ENCODE assay signal across 28 cellular contexts in genomic region chrX:724256-724655, GRCh38.
DNase-seq lines count a peak whose midpoint lies in the region; ATAC-seq and TF ChIP-seq lines count a peak whose summit lies in the region.
"Had no signal": no experiment of that assay in that cellular context is flagged by ENCODE, and none has a peak within 500 bp of the region (broad histone marks: within the 10 kb centered on the region; RNA-seq: fewer than 3 reads in every experiment).

No MANE protein-coding gene starts in this region.

- peaks cover 4% of the 10 kb centered on the region for H3K36me3 Mint-ChIP-seq in activated naive CD8-positive, alpha-beta T cell treated with anti-CD3 and anti-CD28 coated beads, Interleukin-2, amount 50 U/mL, for 24 hours (ENCODE audit: low read depth)
- no peaks in the 10 kb centered on the region for H3K36me3 Mint-ChIP-seq in activated naive CD8-positive, alpha-beta T cell treated with anti-CD3 and anti-CD28 coated beads for 36 hours

- no peaks in the 10 kb centered on the region for H3K27me3 ChIP-seq in RWPE2 (ENCODE audit: insufficient read depth, poor library complexity, severe bottlenecking)
- H3K27me3 ChIP-seq: ovary, testis, uterus had no signal

- H3K4me1 Mint-ChIP-seq in activated naive CD8-positive, alpha-beta T cell treated with anti-CD3 and anti-CD28 coated beads, Interleukin-2, amount 50 U/mL, for 24 hours: no peaks in the 10 kb centered on the region
- no peaks in the 10 kb centered on the region for H3K4me1 Mint-ChIP-seq in activated naive CD8-positive, alpha-beta T cell treated with anti-CD3 and anti-CD28 coated beads for 36 hours
- H3K4me1 Mint-ChIP-seq: activated CD4-positive, alpha-beta T cell treated with anti-CD3 and anti-CD28 coated beads, Interleukin-2, amount 10 ng/mL, durations not matched to agents 24 days and 14 days; immature natural killer cell; nephron had no signal

- H3K27me3 Mint-ChIP-seq in activated naive CD8-positive, alpha-beta T cell treated with anti-CD3 and anti-CD28 coated beads, Interleukin-2, amount 50 U/mL, for 24 hours: no peaks in the 10 kb centered on the region
- H3K27me3 Mint-ChIP-seq in activated naive CD8-positive, alpha-beta T cell treated with anti-CD3 and anti-CD28 coated beads for 36 hours: no peaks in the 10 kb centered on the region
- H3K27me3 Mint-ChIP-seq: activated CD4-positive, alpha-beta T cell treated with anti-CD3 and anti-CD28 coated beads, Interleukin-2, amount 10 ng/mL, durations not matched to agents 24 days and 14 days had no signal

- peak overlapping the region; percentile 22 for H3K27ac Mint-ChIP-seq in activated naive CD8-positive, alpha-beta T cell treated with anti-CD3 and anti-CD28 coated beads, Interleukin-2, amount 50 U/mL, for 24 hours
- H3K27ac Mint-ChIP-seq in activated naive CD8-positive, alpha-beta T cell treated with anti-CD3 and anti-CD28 coated beads for 36 hours: no peak overlapping the region
- H3K27ac Mint-ChIP-seq: activated CD4-positive, alpha-beta T cell treated with anti-CD3 and anti-CD28 coated beads, Interleukin-2, amount 10 ng/mL, durations not matched to agents 24 days and 14 days; activated T-cell treated with anti-CD3 and anti-CD28 coated beads, Interleukin-2, amount 50 U/mL, for 72 hours; nephron had no signal

- no peak overlapping the region for H3K27ac ChIP-seq in RWPE2 (ENCODE audit: poor library complexity, severe bottlenecking)
- H3K27ac ChIP-seq: dorsolateral prefrontal cortex, ovary, skin epidermis, testis, uterus had no signal

- no peaks in the 10 kb centered on the region for H3K36me3 ChIP-seq in RWPE2 (ENCODE audit: low read depth)
- H3K36me3 ChIP-seq: ovary, uterus had no signal

- no peak for DNase-seq in activated naive CD8-positive, alpha-beta T cell treated with anti-CD3 and anti-CD28 coated beads, Interleukin-2, amount 50 U/mL, for 24 hours
- DNase-seq in activated naive CD8-positive, alpha-beta T cell treated with anti-CD3 and anti-CD28 coated beads for 36 hours: no peak
- no peak for DNase-seq in RWPE2 (ENCODE audit: low spot score)
- peak; percentile 17 for DNase-seq in foreskin melanocyte
- no peak for DNase-seq in left colon
- DNase-seq in stimulated activated CD4-positive, alpha-beta T cell treated with anti-CD3 and anti-CD28 coated beads, Interleukin-12 subunit alpha, Interleukin-12 subunit beta, amount 100 ng/mL, for 4 hours: no peak
- DNase-seq in HCEC 1CT: no peak
- DNase-seq: activated CD4-positive, alpha-beta T cell treated with anti-CD3 and anti-CD28 coated beads, Interleukin-2, amount 10 ng/mL, durations not matched to agents 24 days and 14 days; activated naive CD4-positive, alpha-beta T cell; activated T-cell treated with anti-CD3 and anti-CD28 coated beads, Interleukin-2, amount 50 U/mL, for 72 hours; dorsolateral prefrontal cortex; H9; hypothalamus; mammary epithelial cell; MM.1S; NCI-H1417; NCI-H2029; NCI-H526; ovary; retina; SIG-M5; stimulated activated naive CD4-positive, alpha-beta T cell treated with Interleukin-2 at 50 U/mL for 16 hours; testis; uterus had no signal

- no peak for TF ChIP-seq CTCF in RWPE2 (IDR thresholded peaks at IDR 0.05; ENCODE audit: poor library complexity, severe bottlenecking)

- H3K4me3 ChIP-seq in RWPE2 (ENCODE audit: severe bottlenecking): no peak overlapping the region
- H3K4me3 ChIP-seq: dorsolateral prefrontal cortex, ovary, skin epidermis, testis, uterus had no signal

- H3K4me1 ChIP-seq in RWPE2 (ENCODE audit: insufficient read depth, poor library complexity, severe bottlenecking): no peaks in the 10 kb centered on the region
- H3K4me1 ChIP-seq: testis, uterus had no signal

- intact Hi-C loops in left colon (cut with DNase I, micrococcal nuclease): no loop called here

- no peaks in the 10 kb centered on the region for H3K9me3 ChIP-seq in RWPE2 (ENCODE audit: severe bottlenecking)
- H3K9me3 ChIP-seq: ovary, testis, uterus had no signal

- H3K4me3 Mint-ChIP-seq in activated naive CD8-positive, alpha-beta T cell treated with anti-CD3 and anti-CD28 coated beads, Interleukin-2, amount 50 U/mL, for 24 hours: peak overlapping the region; percentile 15
- H3K4me3 Mint-ChIP-seq in activated naive CD8-positive, alpha-beta T cell treated with anti-CD3 and anti-CD28 coated beads for 36 hours: no peak overlapping the region
- H3K4me3 Mint-ChIP-seq: activated CD4-positive, alpha-beta T cell treated with anti-CD3 and anti-CD28 coated beads, Interleukin-2, amount 10 ng/mL, durations not matched to agents 24 days and 14 days; activated T-cell treated with anti-CD3 and anti-CD28 coated beads, Interleukin-2, amount 50 U/mL, for 72 hours; H9; nephron had no signal

- no peak for ATAC-seq in activated naive CD8-positive, alpha-beta T cell treated with anti-CD3 and anti-CD28 coated beads, Interleukin-2, amount 50 U/mL, for 24 hours
- ATAC-seq in RWPE2 (ENCODE audit: low read depth) (peak; percentile 10; the same call in 1 of the 3 replicates), left colon (no peak), GM19467 (IDR thresholded peaks at IDR 0.05; ENCODE audit: unreplicated experiment) (no peak)
- ATAC-seq: activated T-cell treated with anti-CD3 and anti-CD28 coated beads, Interleukin-2, amount 50 U/mL, for 72 hours had no signal

- peaks cover 13% of the 10 kb centered on the region for H3K9me3 Mint-ChIP-seq in activated naive CD8-positive, alpha-beta T cell treated with anti-CD3 and anti-CD28 coated beads, Interleukin-2, amount 50 U/mL, for 24 hours
- peaks cover 13% of the 10 kb centered on the region for H3K9me3 Mint-ChIP-seq in activated naive CD8-positive, alpha-beta T cell treated with anti-CD3 and anti-CD28 coated beads for 36 hours
